Comparison of ENCODE assay signal across 17 cellular contexts in genomic region chr3:103134023-103134724, GRCh38.
DNase-seq lines count a peak whose midpoint lies in the region; ATAC-seq and FAIRE-seq lines count a peak whose summit lies in the region.
"Had no signal": no experiment of that assay in that cellular context is flagged by ENCODE, and none has a peak within 500 bp of the region (broad histone marks: within the 10 kb centered on the region; RNA-seq: fewer than 3 reads in every experiment).

No MANE protein-coding gene starts in this region.

- ATAC-seq in GM19023 (IDR thresholded peaks at IDR 0.05; ENCODE audit: unreplicated experiment): peak; percentile 79
- peak; percentile 92 for ATAC-seq in GM21619 (IDR thresholded peaks at IDR 0.05; ENCODE audit: unreplicated experiment)
- ATAC-seq in HG03060 (IDR thresholded peaks at IDR 0.05; ENCODE audit: low read depth, unreplicated experiment): peak; percentile 83
- peak; percentile 94 for ATAC-seq in HG03571 (IDR thresholded peaks at IDR 0.05; ENCODE audit: unreplicated experiment)
- ATAC-seq in HG03280 (IDR thresholded peaks at IDR 0.05; ENCODE audit: unreplicated experiment): no peak

- DNase-seq in SW 1271 (lab: John Stamatoyannopoulos, UW): no peak
- DNase-seq in urothelium cell line (ENCODE audit: low spot score): no peak
- DNase-seq in NCI-H1105 treated with DMSO at 0.1 percent for 48 hours (lab: John Stamatoyannopoulos, UW): no peak
- DNase-seq: activated naive CD4-positive, alpha-beta T cell treated with anti-CD3 and anti-CD28 coated beads for 36 hours; DND-41; effector memory CD4-positive, alpha-beta T cell; foreskin fibroblast; HCEC 1CT; midbrain; NCI-H345; small intestine; T-helper 1 cell had no signal

- FAIRE-seq in urothelium cell line (lab: Jason Lieb, UNC): no peak
- FAIRE-seq: small intestine had no signal
